In genomic region chr16:30893744-30894539, GRCh38 we compare ENCODE assay signal across 8 cellular contexts. TPM values are rescaled to one million over a fixed set of nuclear protein-coding genes. Genes with fewer than 3 reads are reported as not detected.
DNase-seq lines count a peak whose midpoint lies in the region; ATAC-seq, FAIRE-seq and TF ChIP-seq lines count a peak whose summit lies in the region.

Gene BCL7C, minus strand, starts transcription at chr16:30894077. Its CDS starts 133 bp downstream, at chr16:30893944.

- no peaks in the 10 kb centered on the region for H3K27me3 ChIP-seq in astrocyte (ENCODE audit: insufficient read depth, low read length)
- H3K27me3 ChIP-seq in hepatocyte = no peaks in the 10 kb centered on the region

- no peaks in the 10 kb centered on the region for H3K9me3 ChIP-seq in astrocyte (ENCODE audit: insufficient read depth, low read depth, low read length)
- no peaks in the 10 kb centered on the region for H3K9me3 ChIP-seq in hepatocyte (ENCODE audit: low read depth)

- H3K4me2 ChIP-seq in astrocyte (ENCODE audit: low read length) = peak within 1 kb of the TSS; percentile 99
- H3K4me2 ChIP-seq in hepatocyte = peak within 1 kb of the TSS; percentile 96

- peak within 1 kb of the TSS; percentile 62 for H3K27ac ChIP-seq in astrocyte (ENCODE audit: low read depth, low read length)
- H3K27ac ChIP-seq in hepatocyte = peak within 1 kb of the TSS; percentile 98

- no peaks in the 10 kb centered on the region for H3K9me3 Mint-ChIP-seq in astrocyte (ENCODE audit: unreplicated experiment)

- peaks cover 20% of the 10 kb centered on the region for H3K79me2 ChIP-seq in astrocyte (ENCODE audit: insufficient read depth, low read length)
- peaks cover 23% of the 10 kb centered on the region for H3K79me2 ChIP-seq in hepatocyte

- H3K36me3 ChIP-seq in astrocyte (ENCODE audit: insufficient read depth, low read length) (peaks cover 3% of the 10 kb centered on the region), hepatocyte (replicated peaks; ENCODE audit: insufficient read depth, low read depth) (no peaks in the 10 kb centered on the region)

- H2AFZ ChIP-seq in astrocyte (ENCODE audit: low read depth, low read length) (peak within 1 kb of the TSS; percentile 93), hepatocyte (peak within 1 kb of the TSS; percentile 86)

- peak within 1 kb of the TSS; percentile 87 for H3K27ac Mint-ChIP-seq in astrocyte (ENCODE audit: unreplicated experiment)

- H3K4me1 ChIP-seq in astrocyte (ENCODE audit: insufficient read depth, low read length) (peaks cover 33% of the 10 kb centered on the region), hepatocyte (ENCODE audit: insufficient read depth) (peaks cover 31% of the 10 kb centered on the region)

- H3K27me3 Mint-ChIP-seq in astrocyte (ENCODE audit: low read depth, unreplicated experiment) = no peaks in the 10 kb centered on the region

- DNase-seq in GM12891 (ENCODE audit: insufficient read length, low spot score) = peak; percentile 85
- DNase-seq in NCI-H1105 treated with DMSO at 0.1 percent for 48 hours (lab: John Stamatoyannopoulos, UW) = peak; percentile 68
- DNase-seq in T-helper 22 cell (ENCODE audit: low read depth) = peak; percentile 74
- DNase-seq in astrocyte (ENCODE audit: low read depth) = peak; percentile 64
- peak; percentile 97 for DNase-seq in hepatocyte (ENCODE audit: low spot score)
- peak; percentile 42 for DNase-seq in retinal pigment epithelial cell (ENCODE audit: low read depth)
- no peak for DNase-seq in epidermal melanocyte (ENCODE audit: insufficient read length, low spot score)

- no peaks in the 10 kb centered on the region for H3K9me2 ChIP-seq in hepatocyte (replicated peaks; ENCODE audit: insufficient read depth)

- peaks cover 4% of the 10 kb centered on the region for H3K36me3 Mint-ChIP-seq in astrocyte (ENCODE audit: low read depth, unreplicated experiment)

- H3K4me3 ChIP-seq in astrocyte (ENCODE audit: insufficient read depth, low read depth, low read length) (peak within 1 kb of the TSS; percentile 98), hepatocyte (peak within 1 kb of the TSS; percentile 82), retinal pigment epithelial cell (ENCODE audit: low read length) (peak within 1 kb of the TSS; percentile 80)

- no peak for TF ChIP-seq CTCF in astrocyte (IDR thresholded peaks at IDR 0.05; ENCODE audit: insufficient read depth, low read depth, low read length)
- peak; percentile 54 for TF ChIP-seq CTCF in hepatocyte (IDR thresholded peaks at IDR 0.05; ENCODE audit: poor library complexity)
- TF ChIP-seq CTCF in retinal pigment epithelial cell (conservative IDR thresholded peaks at IDR 0.05; ENCODE audit: low read depth, low read length) = peak; percentile 38

- WGBS in hepatocyte (ENCODE audit: low lambda C conversion rate, missing lambda C conversion rate) = 4% methylated on average over 40 of the region's 97 CpGs

- FAIRE-seq in GM12891 (lab: Jason Lieb, UNC) (peak; percentile 94), astrocyte (lab: Jason Lieb, UNC) (no peak)

- 0 out of 2 replicates have a peak, but pooled peaks have one; percentile 23 for TF ChIP-seq POLR2A in GM12891 (IDR thresholded peaks at IDR 0.05; ENCODE audit: low read depth, low read length)

- peak; percentile 74 for ATAC-seq in HG02642 (IDR thresholded peaks at IDR 0.05; ENCODE audit: poor library complexity, unreplicated experiment)

- H3K4me1 Mint-ChIP-seq in astrocyte (ENCODE audit: low read depth, unreplicated experiment) = peaks cover 18% of the 10 kb centered on the region

- H3K4me3 Mint-ChIP-seq in astrocyte (ENCODE audit: unreplicated experiment) = peak within 1 kb of the TSS; percentile 88

- peak within 1 kb of the TSS; percentile 94 for H3K9ac ChIP-seq in astrocyte (ENCODE audit: low read length)

- H4K20me1 ChIP-seq in astrocyte (ENCODE audit: insufficient read depth, low read length) (peaks cover 6% of the 10 kb centered on the region), hepatocyte (ENCODE audit: insufficient read depth, poor library complexity, severe bottlenecking) (no peaks in the 10 kb centered on the region)

TF ChIP-seq in GM12891, 5 proteins besides CTCF, POLR2A, EP300 and RAD21:
- TF ChIP-seq POU2F2 (IDR thresholded peaks at IDR 0.05; ENCODE audit: low read depth, low read length) (no peak), POLR2AphosphoS5 (IDR thresholded peaks at IDR 0.05; ENCODE audit: low read depth, low read length) (no peak), PAX5 (IDR thresholded peaks at IDR 0.05; ENCODE audit: insufficient read depth, low read length, severe bottlenecking) (no peak), SPI1 (IDR thresholded peaks at IDR 0.05; ENCODE audit: low read depth, low read length) (no peak), TAF1 (IDR thresholded peaks at IDR 0.05; ENCODE audit: low read depth, low read length) (no peak)

RNA-seq across cellular contexts. Expression of gene BCL7C, which starts in this region (rescaled TPM):
- 12.7 TPM for polyA plus RNA-seq in GM12891 (2012; ENCODE audit: low read depth, missing spikeins)
- total RNA-seq in astrocyte (37.7 and 40.7 TPM in 2 replicates), hepatocyte (21.4 and 25.7 TPM in 2 replicates)
- 54.1 and 57.3 TPM in 2 replicates for polyA plus RNA-seq in hepatocyte
